ENCODE assay signal across 8 cellular contexts in genomic region chr1:197915797-197916686, GRCh38. TPM values are rescaled to one million over a fixed set of nuclear protein-coding genes. Genes with fewer than 3 reads are reported as not detected.
A peak's percentile ranks its signal among the peaks of the same experiment; 100 is the strongest.
DNase-seq lines count a peak whose midpoint lies in the region; TF ChIP-seq lines count a peak whose summit lies in the region.

No MANE protein-coding gene starts in this region.

- H3K4me3 ChIP-seq in BE2C (ENCODE audit: low read depth, low read length) (peak overlapping the region; percentile 96), HAP-1 (peak overlapping the region; percentile 57), testis (peak overlapping the region; percentile 36 to 43)

- TF ChIP-seq POLR2A in testis (IDR thresholded peaks at IDR 0.05): no peak

- peak overlapping the region; percentile 36 to 53 for H3K27ac ChIP-seq in testis

- H3K4me1 ChIP-seq in BE2C (no peaks in the 10 kb centered on the region; the same call in 1 of the 2 replicates), HAP-1 (peaks cover 18% of the 10 kb centered on the region), testis (peaks cover 4% of the 10 kb centered on the region)

- peaks cover 27% of the 10 kb centered on the region for H3K27me3 ChIP-seq in BE2C
- no peaks in the 10 kb centered on the region for H3K27me3 ChIP-seq in HAP-1 (ENCODE audit: low read depth)
- H3K27me3 ChIP-seq in testis: no peaks in the 10 kb centered on the region

- H3K9me3 ChIP-seq in BE2C: no peaks in the 10 kb centered on the region
- no peaks in the 10 kb centered on the region for H3K9me3 ChIP-seq in HAP-1
- no peaks in the 10 kb centered on the region for H3K9me3 ChIP-seq in testis

- in situ Hi-C loops in HAP-1 (cut with MboI; ENCODE audit: low sequenced_read_pairs): loop anchor here (10.0 kb wide), 1 partner anchor 391 kb away; no protein-coding TSS in a partner anchor

- intact Hi-C loops in testis (cut with DNase I; ENCODE audit: low total_unique reads): no loop called here

- DNase-seq in BE2C (peak; percentile 95), HAP-1 (ENCODE audit: low spot score in 2 of 2) (peak; percentile 82 to 93), NCI-H748 (lab: John Stamatoyannopoulos, UW; ENCODE audit: unreplicated experiment) (peak; percentile 86), astrocyte of the hippocampus (ENCODE audit: low read depth, low spot score) (peak; percentile 82), iPS-NIHi11 (ENCODE audit: low spot score) (peak; percentile 69), testis (peak; percentile 82), AML-193 (lab: John Stamatoyannopoulos, UW) (no peak)
- no peak for DNase-seq in effector CD4-positive, alpha-beta T cell

- TF ChIP-seq CTCF in BE2C (IDR thresholded peaks at IDR 0.05; ENCODE audit: low read depth, low read length): peak; percentile 85
- peak in 2 of 3 experiments; percentile 33 to 38 for TF ChIP-seq CTCF in testis (IDR thresholded peaks at IDR 0.05)

- WGBS in testis, 2 donors: 0 to 1% methylated on average over 33 to 49 of the region's 49 CpGs

- no peaks in the 10 kb centered on the region; the same call in none of the 2 replicates for H3K36me3 ChIP-seq in BE2C
- H3K36me3 ChIP-seq in HAP-1 (replicated peaks): peaks cover under 1% of the 10 kb centered on the region; the same call in 1 of the 2 replicates
- H3K36me3 ChIP-seq in testis (ENCODE audit: low read depth, missing control alignments): no peaks in the 10 kb centered on the region

RNA-seq across cellular contexts. Expression of gene LHX9, which starts 1.1 kb away (rescaled TPM):
- 2.6 TPM for polyA plus RNA-seq in BE2C (2012; ENCODE audit: insufficient read depth, insufficient read length, low read depth)
- 1 to 10 TPM; 3.7 to 7.1 TPM for total RNA-seq in testis
- 3.7 TPM for polyA plus RNA-seq in testis (ENCODE audit: insufficient read depth, low read depth, low replicate concordance)

RNA-seq across cellular contexts. Expression of gene C1orf53, which starts 13.6 kb away (rescaled TPM):
- polyA plus RNA-seq in BE2C (2012; ENCODE audit: insufficient read depth, insufficient read length, low read depth): 5.1 TPM
- 10 to 100 TPM in 1 of 2 donors, 1 to 10 TPM in 1; 7.8 to 10.5 TPM for total RNA-seq in testis
- polyA plus RNA-seq in testis (ENCODE audit: insufficient read depth, low read depth, low replicate concordance): 8.6 TPM

Comparison
In these comparisons a context has a peak if more than half of its experiments do, and no peak if none do; other contexts are left out.
1. DNase-seq: peak in BE2C (single experiment), HAP-1 (2 of 2), NCI-H748 (single experiment), astrocyte of the hippocampus (single experiment), iPS-NIHi11 (single experiment) and testis (single experiment); none in effector CD4-positive, alpha-beta T cell (single experiment) and AML-193 (0 of 2).
2. H3K4me3 ChIP-seq: peak in every context shown above with its lines; median percentile 96 in BE2C; 57 in HAP-1; 40 in testis.